8 cellular contexts compared by ENCODE assay signal in the genomic region with DNA sequence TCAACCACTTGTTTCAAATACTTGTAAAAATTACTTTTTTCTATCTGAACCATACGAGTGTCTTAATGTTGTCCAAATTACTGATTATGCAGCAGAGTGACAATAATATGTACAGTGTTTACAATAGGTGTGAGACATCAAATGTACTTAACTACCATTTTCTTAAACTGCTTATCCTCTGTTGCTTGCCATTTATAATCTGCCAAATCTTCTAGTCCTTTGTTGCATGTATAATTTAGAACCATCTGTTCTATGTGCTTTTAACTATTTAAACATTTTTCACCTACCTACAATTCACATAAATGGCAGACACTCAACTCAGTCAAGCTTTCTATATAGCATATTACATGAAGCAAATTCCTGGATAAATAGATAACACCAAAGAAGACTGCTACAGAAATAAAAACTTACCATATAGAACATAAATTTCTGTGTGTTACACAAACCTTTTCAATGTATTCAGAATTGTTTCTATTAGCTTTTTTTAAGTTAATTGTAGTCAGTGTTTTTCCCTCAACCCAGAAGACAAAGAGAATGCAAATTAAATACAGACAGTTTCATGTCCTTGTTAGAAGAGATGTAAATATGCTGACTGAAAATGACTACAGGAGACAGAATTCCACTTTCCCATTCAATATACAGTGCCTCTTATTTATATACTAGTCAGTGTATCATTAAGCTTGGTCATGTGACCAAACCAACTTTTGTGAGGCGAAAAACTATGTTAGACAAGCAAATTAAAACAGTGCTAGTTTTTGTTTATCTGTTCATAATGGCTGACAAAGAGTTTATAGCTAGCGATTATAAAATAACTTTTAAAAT. TPM values are rescaled to one million over a fixed set of nuclear protein-coding genes. Genes with fewer than 3 reads are reported as not detected.
A peak's percentile ranks its signal among the peaks of the same experiment; 100 is the strongest.
DNase-seq lines count a peak whose midpoint lies in the region; ATAC-seq and TF ChIP-seq lines count a peak whose summit lies in the region.

No MANE protein-coding gene starts in this region.

- no peak overlapping the region for H3K14ac ChIP-seq in mesenchymal stem cell (ENCODE audit: low read length in 2 of 2)

- BruUV-seq in mammary epithelial cell (replicated peaks; lab: Mats Ljungman, UMichigan), result no TSS peak

- H2BK120ac ChIP-seq in mesenchymal stem cell (ENCODE audit: low read depth, low read length), result no peak overlapping the region
- H2BK120ac ChIP-seq in mesendoderm (ENCODE audit: low read depth, low read length), result no peak overlapping the region

- H2AK5ac ChIP-seq in mesenchymal stem cell (ENCODE audit: low read length, severe bottlenecking) (no peak overlapping the region), mesendoderm (ENCODE audit: low read length) (no peak overlapping the region)

- peak overlapping the region; percentile 22 for H3K9ac ChIP-seq in mammary epithelial cell (ENCODE audit: insufficient read depth, low read length)
- peak overlapping the region; percentile 99 for H3K9ac ChIP-seq in mesenchymal stem cell (ENCODE audit: low read length)
- no peak overlapping the region for H3K9ac ChIP-seq in mesendoderm (ENCODE audit: low read length)

- H3K79me2 ChIP-seq in mammary epithelial cell (ENCODE audit: insufficient read depth, low read length) (peaks cover 61% of the 10 kb centered on the region), mesendoderm (ENCODE audit: control insufficient read depth, insufficient read depth, low read length) (peaks cover 14% of the 10 kb centered on the region)

- no peak overlapping the region for H2BK12ac ChIP-seq in mesenchymal stem cell (ENCODE audit: low read length in 2 of 2)

- in situ Hi-C loops in mammary epithelial cell (cut with MboI; ENCODE audit: low sequenced_read_pairs in 2 of 2), result no loop called here

- H3K56ac ChIP-seq in mesendoderm (ENCODE audit: low read length), result no peak overlapping the region

- intact Hi-C loops in mammary epithelial cell (cut with micrococcal nuclease), result loop anchor here (2.0 kb wide), 1 partner anchor 95 kb away; no protein-coding TSS in a partner anchor

- H3K4ac ChIP-seq in mesenchymal stem cell (ENCODE audit: low read depth in 1 of 2, low read length in 2 of 2) (no peak overlapping the region), mesendoderm (ENCODE audit: low read depth, low read length) (no peak overlapping the region)

- dilution Hi-C loops in mammary epithelial cell (cut with HindIII; ENCODE audit: low sequenced_read_pairs), result loop anchor here (25.0 kb wide), 1 partner anchor 99 kb away; the partner anchor contains the start of gene MARCHF7

- no peak for ATAC-seq in GM21515 (IDR thresholded peaks at IDR 0.05; ENCODE audit: unreplicated experiment)

- 0% methylated on average over 3 of the region's 3 CpGs for WGBS in mammary epithelial cell (ENCODE audit: low coverage, missing lambda C conversion rate)
- WGBS in mesenchymal stem cell, result 0% methylated on average over 1 of the region's 3 CpGs
- WGBS in mesendoderm (ENCODE audit: extremely low coverage, insufficient coverage, low lambda C conversion rate), result no CpG with 5 or more reads among the region's 3 CpGs

- no peak overlapping the region for H4K5ac ChIP-seq in mesendoderm (ENCODE audit: low read length)

- peak overlapping the region; percentile 96 for H3K27ac ChIP-seq in mammary epithelial cell (ENCODE audit: insufficient read depth, low read depth, low read length)
- no peak overlapping the region for H3K27ac ChIP-seq in mesenchymal stem cell (ENCODE audit: low read length, poor library complexity, severe bottlenecking)
- H3K27ac ChIP-seq in mesendoderm (ENCODE audit: low read depth, low read length), result no peak overlapping the region

- H2BK15ac ChIP-seq in mesenchymal stem cell (ENCODE audit: low read depth, poor library complexity, severe bottlenecking) (no peak overlapping the region), mesendoderm (replicated peaks; ENCODE audit: low read depth) (no peak overlapping the region)

- H3K9me3 ChIP-seq in mammary epithelial cell (replicated peaks; ENCODE audit: insufficient read depth, low read length) (no peaks in the 10 kb centered on the region), mesenchymal stem cell (ENCODE audit: control insufficient read depth, low read length) (no peaks in the 10 kb centered on the region)

- H3K27me3 ChIP-seq in mammary epithelial cell (ENCODE audit: insufficient read depth, low read length) (no peaks in the 10 kb centered on the region), mesenchymal stem cell (ENCODE audit: control insufficient read depth in 1 of 2, insufficient read depth in 1 of 2, low read length in 2 of 2) (no peaks in the 10 kb centered on the region), mesendoderm (ENCODE audit: insufficient read depth, low read length, poor library complexity) (no peaks in the 10 kb centered on the region)

- peaks cover 16% of the 10 kb centered on the region for H3K4me1 ChIP-seq in mammary epithelial cell (ENCODE audit: insufficient read depth, low read length)
- no peaks in the 10 kb centered on the region for H3K4me1 ChIP-seq in mesenchymal stem cell (ENCODE audit: control insufficient read depth, insufficient read depth, low read depth, low read length)
- H3K4me1 ChIP-seq in mesendoderm (ENCODE audit: control insufficient read depth, low read depth, low read length), result peaks cover 3% of the 10 kb centered on the region

- H3K18ac ChIP-seq in mesenchymal stem cell (ENCODE audit: low read depth in 1 of 2, low read length in 2 of 2) (no peak overlapping the region), mesendoderm (ENCODE audit: low read length) (no peak overlapping the region)

- DNase-seq in DMS153 (lab: John Stamatoyannopoulos, UW), result peak; percentile 10
- DNase-seq in NCI-H1436 treated with DMSO at 0.1 percent for 48 hours (lab: John Stamatoyannopoulos, UW), result peak; percentile 87
- peak; percentile 45 for DNase-seq in mammary epithelial cell
- DNase-seq in mesenchymal stem cell, result peak; percentile 63
- no peak for DNase-seq in mesendoderm
- DNase-seq in activated CD8-positive, alpha-beta memory T cell treated with anti-CD3 and anti-CD28 coated beads, Interleukin-2, amount 50 U/mL, for 48 hours, result no peak
- DNase-seq in T-helper 1 cell, result no peak

- no peak overlapping the region for H2BK5ac ChIP-seq in mesenchymal stem cell (ENCODE audit: low read depth, low read length, poor library complexity, severe bottlenecking)
- H2BK5ac ChIP-seq in mesendoderm (ENCODE audit: low read length), result no peak overlapping the region

- H3K4me3 ChIP-seq in mammary epithelial cell (replicated peaks in 1 of 3; ENCODE audit: insufficient read depth in 1 of 3, low read depth in 2 of 3, low read length in 3 of 3), result peak overlapping the region; percentile 68 to 99 (median 93)
- peak overlapping the region in 1 of 2 experiments; percentile 82 for H3K4me3 ChIP-seq in mesenchymal stem cell (ENCODE audit: insufficient read depth in 1 of 2, low read depth in 1 of 2, low read length in 2 of 2)
- no peak overlapping the region for H3K4me3 ChIP-seq in mesendoderm (ENCODE audit: low read length)

- no peak overlapping the region for H2AFZ ChIP-seq in mammary epithelial cell (ENCODE audit: low read depth, low read length)
- no peak overlapping the region for H2AFZ ChIP-seq in mesenchymal stem cell (ENCODE audit: low read depth, low read length)

- H4K8ac ChIP-seq in mesenchymal stem cell (ENCODE audit: low read length) (no peak overlapping the region), mesendoderm (ENCODE audit: low read depth, low read length) (no peak overlapping the region)

- no peak for TF ChIP-seq CTCF in mammary epithelial cell (conservative IDR thresholded peaks at IDR 0.05 in 1 of 2, IDR thresholded peaks at IDR 0.05 in 1 of 2; ENCODE audit: extremely low read depth in 1 of 2, insufficient read depth in 1 of 2, low read depth in 1 of 2, low read length in 2 of 2)

- no peaks in the 10 kb centered on the region for H3K36me3 ChIP-seq in mammary epithelial cell (ENCODE audit: insufficient read depth, low read length)
- H3K36me3 ChIP-seq in mesenchymal stem cell (ENCODE audit: control insufficient read depth in 1 of 2, insufficient read depth in 2 of 2, low read depth in 1 of 2, low read length in 2 of 2), result no peaks in the 10 kb centered on the region
- H3K36me3 ChIP-seq in mesendoderm (ENCODE audit: control insufficient read depth, insufficient read depth, low read length), result no peaks in the 10 kb centered on the region

- no peaks in the 10 kb centered on the region for H4K20me1 ChIP-seq in mammary epithelial cell (ENCODE audit: insufficient read depth, low read length)

- H3K23ac ChIP-seq in mesenchymal stem cell (ENCODE audit: low read length in 2 of 2) (no peak overlapping the region), mesendoderm (ENCODE audit: low read length) (no peak overlapping the region)

- H3K79me1 ChIP-seq in mesenchymal stem cell (replicated peaks; ENCODE audit: low read length, poor library complexity, severe bottlenecking), result no peaks in the 10 kb centered on the region
- H3K79me1 ChIP-seq in mesendoderm (ENCODE audit: low read length), result peaks cover 4% of the 10 kb centered on the region

- CTCF ChIA-PET in mammary epithelial cell (lab: Charles Lee; ENCODE audit: low non-redundant PET), result interaction anchor here (0.7 kb wide), 1 partner anchor 98 kb away, joined by 3 read pairs; no protein-coding TSS in a partner anchor

- H3K4me2 ChIP-seq in mammary epithelial cell (ENCODE audit: insufficient read depth, low read depth, low read length) (peak overlapping the region; percentile 92), mesenchymal stem cell (ENCODE audit: low read length, poor library complexity, severe bottlenecking) (no peak overlapping the region), mesendoderm (ENCODE audit: low read length) (no peak overlapping the region)

- no peak overlapping the region for H4K91ac ChIP-seq in mesenchymal stem cell (ENCODE audit: low read length)

RNA-seq across cellular contexts. Expression of gene BAZ2B, which starts 2.6 kb away (rescaled TPM):
- total RNA-seq in mammary epithelial cell, result 10 to 100 TPM; 50.0 to 72.8 TPM
- 12.9 TPM for polyA plus RNA-seq in mammary epithelial cell
- 57.2 TPM for polyA minus RNA-seq in mammary epithelial cell
- 20.0 TPM for polyA plus RNA-seq in mesenchymal stem cell (2013, experiment 1 of 2)
- polyA plus RNA-seq in mesenchymal stem cell (2013, experiment 2 of 2), result 21.3 TPM
- 8.0 TPM for polyA plus RNA-seq in mesendoderm (2013, experiment 1 of 2)
- polyA plus RNA-seq in mesendoderm (2013, experiment 2 of 2), result 7.7 TPM

Comparison
In these comparisons a context has a peak if more than half of its experiments do, and no peak if none do; other contexts are left out.
1. DNase-seq: peak in DMS153 (single experiment), NCI-H1436 treated with DMSO at 0.1 percent for 48 hours (single experiment), mammary epithelial cell (single experiment) and mesenchymal stem cell (single experiment); none in mesendoderm (single experiment), activated CD8-positive, alpha-beta memory T cell treated with anti-CD3 and anti-CD28 coated beads, Interleukin-2, amount 50 U/mL, for 48 hours (single experiment) and T-helper 1 cell (0 of 5).